Comparison of ENCODE assay signal across 11 cellular contexts in genomic region chr9:33868430-33869000, GRCh38. TPM values are rescaled to one million over a fixed set of nuclear protein-coding genes. Genes with fewer than 3 reads are reported as not detected.
DNase-seq lines count a peak whose midpoint lies in the region; ATAC-seq and TF ChIP-seq lines count a peak whose summit lies in the region.
"Had no signal": no experiment of that assay in that cellular context is flagged by ENCODE, and none has a peak within 500 bp of the region (broad histone marks: within the 10 kb centered on the region; RNA-seq: fewer than 3 reads in every experiment).

No MANE protein-coding gene starts in this region.

- ATAC-seq in Right ventricle myocardium inferior (peak; percentile 76), GM21381 (IDR thresholded peaks at IDR 0.05; ENCODE audit: unreplicated experiment) (no peak)

- peak overlapping the region in 3 of 4 donors; percentile 59 to 81 (median 68) for H3K27ac ChIP-seq in esophagus squamous epithelium
- peak overlapping the region; percentile 23 for H3K27ac ChIP-seq in neutrophil

- TF ChIP-seq POLR2A in esophagus squamous epithelium (IDR thresholded peaks at IDR 0.05): no peak

- H3K4me3 ChIP-seq in esophagus squamous epithelium: peak overlapping the region in 1 of 4 donors; percentile 30
- no peak overlapping the region for H3K4me3 ChIP-seq in neutrophil (ENCODE audit: low read depth in 1 of 2, low read length in 1 of 2)

- TF ChIP-seq CTCF in esophagus squamous epithelium (IDR thresholded peaks at IDR 0.05): no peak
- no peak for TF ChIP-seq CTCF in neutrophil (IDR thresholded peaks at IDR 0.05)

- H3K4me1 ChIP-seq in esophagus squamous epithelium (peaks cover 10 to 44% (median 16%) of the 10 kb centered on the region in 3 donors), neutrophil (ENCODE audit: control insufficient read depth in 1 of 2, insufficient read depth in 1 of 2, low read depth in 1 of 2, low read length in 1 of 2) (peaks cover 7 to 9% of the 10 kb centered on the region in 2 experiments)

- 24 to 28% methylated on average over 3 of the region's 3 CpGs for WGBS in esophagus squamous epithelium, 2 donors

- no peak for DNase-seq in Right ventricle myocardium inferior (ENCODE audit: missing footprints)
- DNase-seq in cardiac septum (ENCODE audit: low spot score): no peak
- DNase-seq in esophagus squamous epithelium (lab: John Stamatoyannopoulos, UW): no peak
- DNase-seq in NCI-H345 treated with DMSO at 0.1 percent for 48 hours (lab: John Stamatoyannopoulos, UW; ENCODE audit: unreplicated experiment): no peak
- no peak for DNase-seq in middle frontal gyrus (ENCODE audit: extremely low spot score, low spot score)
- DNase-seq in CD1c-positive myeloid dendritic cell (ENCODE audit: extremely low spot score): no peak
- DNase-seq: activated CD4-positive, alpha-beta memory T cell treated with anti-CD3 and anti-CD28 coated beads for 36 hours; NCI-H1092 treated with DMSO at 0.1 percent for 48 hours; SHP77 had no signal

- H3K27me3 ChIP-seq in esophagus squamous epithelium (no peaks in the 10 kb centered on the region), neutrophil (no peaks in the 10 kb centered on the region)

- H3K36me3 ChIP-seq in esophagus squamous epithelium (peaks cover 0 to 13% (median 0%) of the 10 kb centered on the region in 3 donors), neutrophil (peaks cover 5% of the 10 kb centered on the region)

- intact Hi-C loops in Right ventricle myocardium inferior (cut with DNase I) (no loop called here), cardiac septum (cut with DNase I) (no loop called here), esophagus squamous epithelium (cut with DNase I) (no loop called here)

- H3K9me3 ChIP-seq in esophagus squamous epithelium (no peaks in the 10 kb centered on the region), neutrophil (no peaks in the 10 kb centered on the region)

RNA-seq across cellular contexts. Expression of gene UBE2R2, which starts 51.6 kb away (rescaled TPM):
- total RNA-seq in Right ventricle myocardium inferior: 44.0 TPM
- 38.8 TPM for total RNA-seq in cardiac septum
- total RNA-seq in esophagus squamous epithelium: 10 to 100 TPM; 14.3 to 19.1 (median 16.7) TPM
